ENCODE assay signal across 16 cellular contexts in the genomic region with DNA sequence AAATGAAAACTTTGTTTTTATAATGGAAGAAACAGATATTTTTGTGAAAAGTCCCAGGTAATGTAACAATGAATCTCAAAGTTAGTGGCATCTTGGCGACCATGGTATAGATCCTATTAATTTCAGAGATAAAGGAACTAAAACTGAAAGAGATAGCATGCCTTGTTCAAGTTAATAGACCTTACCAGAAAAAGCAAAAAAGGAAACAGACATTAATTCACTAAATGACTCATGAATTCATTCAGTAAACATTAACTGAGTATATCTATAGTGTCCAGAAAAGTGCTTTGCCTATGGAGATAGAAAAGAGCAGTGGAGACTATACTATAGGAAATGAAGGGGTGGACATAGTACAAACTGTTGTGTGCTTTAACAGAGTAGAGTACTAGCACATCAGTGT.
DNase-seq lines count a peak whose midpoint lies in the region; ATAC-seq, FAIRE-seq and TF ChIP-seq lines count a peak whose summit lies in the region.
"Had no signal": no experiment of that assay in that cellular context is flagged by ENCODE, and none has a peak within 500 bp of the region (broad histone marks: within the 10 kb centered on the region; RNA-seq: fewer than 3 reads in every experiment).

No MANE protein-coding gene starts in this region.

- peak; percentile 75 for ATAC-seq in GM19395 (IDR thresholded peaks at IDR 0.05; ENCODE audit: unreplicated experiment)
- ATAC-seq in HG02678 (IDR thresholded peaks at IDR 0.05; ENCODE audit: unreplicated experiment), result peak; percentile 85
- ATAC-seq in HG03354 (IDR thresholded peaks at IDR 0.05; ENCODE audit: poor library complexity, severe bottlenecking, unreplicated experiment), result peak; percentile 77
- ATAC-seq: HCT116, SK-N-SH treated with all-trans-retinoic acid at 6 μM for 48 hours had no signal

- DNase-seq in D721Med (ENCODE audit: insufficient read length, low spot score), result no peak
- no peak for DNase-seq in stimulated activated CD4-positive, alpha-beta T cell treated with anti-CD3 and anti-CD28 coated beads, Interleukin-4, amount 100 ng/mL, for 24 hours
- no peak for DNase-seq in CD1c-positive myeloid dendritic cell (ENCODE audit: extremely low spot score)
- no peak for DNase-seq in NCI-H2227 treated with DMSO at 0.1 percent for 48 hours (lab: John Stamatoyannopoulos, UW)
- DNase-seq in GM12891 (ENCODE audit: insufficient read length, low spot score), result no peak
- DNase-seq: 8988T; activated naive CD4-positive, alpha-beta T cell treated with Interleukin-2 at 50 U/mL for 16 hours; brain microvascular endothelial cell; CD4-positive, CD25-positive, alpha-beta regulatory T cell; effector CD8-positive, alpha-beta T cell; mammary epithelial cell had no signal

- no peak for TF ChIP-seq CTCF in D721Med (IDR thresholded peaks at IDR 0.05; ENCODE audit: insufficient read depth, missing control alignments)

- TF ChIP-seq POLR2A in GM12891 (IDR thresholded peaks at IDR 0.05; ENCODE audit: low read depth, low read length), result no peak

- peak; percentile 58 for FAIRE-seq in D721Med (lab: Jason Lieb, UNC)
- no peak for FAIRE-seq in GM12891 (lab: Jason Lieb, UNC)

TF ChIP-seq in GM12891, 5 proteins besides CTCF, POLR2A, EP300 and RAD21:
- TF ChIP-seq SPI1 (IDR thresholded peaks at IDR 0.05; ENCODE audit: low read depth, low read length) (no peak), TAF1 (IDR thresholded peaks at IDR 0.05; ENCODE audit: low read depth, low read length) (no peak), POU2F2 (IDR thresholded peaks at IDR 0.05; ENCODE audit: low read depth, low read length) (no peak), POLR2AphosphoS5 (IDR thresholded peaks at IDR 0.05; ENCODE audit: low read depth, low read length) (no peak), PAX5 (IDR thresholded peaks at IDR 0.05; ENCODE audit: insufficient read depth, low read length, severe bottlenecking) (no peak)
